In genomic region chr9:126472931-126473330, GRCh38 we compare ENCODE assay signal across 26 cellular contexts.
A peak's percentile ranks its signal among the peaks of the same experiment; 100 is the strongest.
DNase-seq lines count a peak whose midpoint lies in the region; ATAC-seq lines count a peak whose summit lies in the region.
"Had no signal": no experiment of that assay in that cellular context is flagged by ENCODE, and none has a peak within 500 bp of the region (broad histone marks: within the 10 kb centered on the region; RNA-seq: fewer than 3 reads in every experiment).

No MANE protein-coding gene starts in this region.

- no peak for DNase-seq in CD4-positive, alpha-beta memory T cell
- DNase-seq in naive thymus-derived CD4-positive, alpha-beta T cell: no peak
- DNase-seq in DMS79 treated with DMSO at 0.1 percent for 48 hours (lab: John Stamatoyannopoulos, UW) (no peak), GDM1 (lab: John Stamatoyannopoulos, UW) (no peak), COR-L47 (lab: John Stamatoyannopoulos, UW) (no peak)
- DNase-seq in activated naive CD4-positive, alpha-beta T cell treated with Interleukin-2 at 50 U/mL for 16 hours: no peak
- DNase-seq: activated CD4-positive, alpha-beta T cell treated with anti-CD3 and anti-CD28 coated beads, Interleukin-2, amount 10 ng/mL, durations not matched to agents 24 days and 14 days; activated CD8-positive, alpha-beta memory T cell treated with anti-CD3 and anti-CD28 coated beads, Interleukin-2, amount 50 U/mL, for 48 hours; body of pancreas; GOT3; KG1; mesenchymal stem cell; NCI-H1048; NCI-H187; stimulated activated CD4-positive, alpha-beta T cell treated with anti-CD3 and anti-CD28 coated beads, Interleukin-12 subunit alpha, Interleukin-12 subunit beta, amount 100 ng/mL, for 4 hours; stimulated activated CD4-positive, alpha-beta T cell treated with anti-CD3 and anti-CD28 coated beads, Interleukin-4, amount 100 ng/mL, for 24 hours; thyroid gland had no signal

- no peak overlapping the region for H3K4me3 ChIP-seq in BLaER1
- no peak overlapping the region for H3K4me3 ChIP-seq in CD4-positive, alpha-beta memory T cell (ENCODE audit: low read length in 2 of 2)
- H3K4me3 ChIP-seq in naive thymus-derived CD4-positive, alpha-beta T cell (ENCODE audit: low read length): no peak overlapping the region
- H3K4me3 ChIP-seq: body of pancreas, right atrium auricular region, thyroid gland had no signal

- H3K9me3 ChIP-seq in BLaER1: peaks cover 12% of the 10 kb centered on the region
- no peaks in the 10 kb centered on the region for H3K9me3 ChIP-seq in CD4-positive, alpha-beta memory T cell (ENCODE audit: control insufficient read depth in 1 of 2, low read length in 2 of 2)
- H3K9me3 ChIP-seq in naive thymus-derived CD4-positive, alpha-beta T cell (ENCODE audit: control insufficient read depth in 2 of 3, low read length in 3 of 3): no peaks in the 10 kb centered on the region
- H3K9me3 ChIP-seq: body of pancreas, right atrium auricular region, thyroid gland had no signal

- intact Hi-C loops in CD4-positive, alpha-beta memory T cell (cut with micrococcal nuclease): loop anchor here (5.0 kb wide), 1 partner anchor 76 kb away; no protein-coding TSS in a partner anchor
- intact Hi-C loops in naive thymus-derived CD4-positive, alpha-beta T cell (cut with micrococcal nuclease): loop anchor here in 1 of 2 donors (5.0 kb wide), 2 partner anchors 76 to 146 kb away; partner anchors contain the start of gene MVB12B

- H3K36me3 ChIP-seq in BLaER1: peaks cover 6% of the 10 kb centered on the region; the same call in 1 of the 2 replicates
- H3K36me3 ChIP-seq in CD4-positive, alpha-beta memory T cell (ENCODE audit: insufficient read depth, low read length): no peaks in the 10 kb centered on the region
- H3K36me3 ChIP-seq in naive thymus-derived CD4-positive, alpha-beta T cell (ENCODE audit: control insufficient read depth in 2 of 3, insufficient read depth in 3 of 3, low read length in 3 of 3): no peaks in the 10 kb centered on the region
- H3K36me3 ChIP-seq: right atrium auricular region, thyroid gland had no signal

- H3K4me1 Mint-ChIP-seq in CD4-positive, alpha-beta memory T cell: peaks cover 58 to 85% (median 73%) of the 10 kb centered on the region in 4 donors
- H3K4me1 Mint-ChIP-seq in naive thymus-derived CD4-positive, alpha-beta T cell: peaks cover 58 to 73% (median 71%) of the 10 kb centered on the region in 7 donors

- H3K27me3 Mint-ChIP-seq in CD4-positive, alpha-beta memory T cell: no peaks in the 10 kb centered on the region
- H3K27me3 Mint-ChIP-seq in naive thymus-derived CD4-positive, alpha-beta T cell: peaks cover 0 to 60% (median 0%) of the 10 kb centered on the region in 5 donors

- H3K4me1 ChIP-seq in BLaER1: peaks cover 63% of the 10 kb centered on the region
- H3K4me1 ChIP-seq in CD4-positive, alpha-beta memory T cell (ENCODE audit: insufficient read depth, low read length): peaks cover 68% of the 10 kb centered on the region
- H3K4me1 ChIP-seq in naive thymus-derived CD4-positive, alpha-beta T cell (ENCODE audit: control insufficient read depth in 2 of 2, insufficient read depth in 2 of 2, low read length in 2 of 2): peaks cover 51 to 61% of the 10 kb centered on the region in 2 donors
- H3K4me1 ChIP-seq: body of pancreas, parathyroid adenoma, right atrium auricular region, thyroid gland had no signal

- no peak overlapping the region for H3K9ac ChIP-seq in BLaER1
- H3K9ac ChIP-seq: parathyroid adenoma had no signal

- peak overlapping the region; percentile 62 to 96 (median 82) for H3K27ac Mint-ChIP-seq in CD4-positive, alpha-beta memory T cell
- H3K27ac Mint-ChIP-seq in naive thymus-derived CD4-positive, alpha-beta T cell: peak overlapping the region in 6 of 9 donors; percentile 12 to 73 (median 56)
- H3K27ac Mint-ChIP-seq: activated CD4-positive, alpha-beta T cell treated with anti-CD3 and anti-CD28 coated beads, Interleukin-2, amount 10 ng/mL, durations not matched to agents 24 days and 14 days; activated T-helper 2 cell treated with anti-CD3 and anti-CD28 coated beads, Interferon-gamma antibody, Interleukin-2, Interleukin-4, amounts not matched to agents 10 μg/mL and 5 μg/mL and 100 μg/mL, durations not matched to agents 14 hours and 24 hours and 36 hours had no signal

- H3K27ac ChIP-seq in BLaER1: no peak overlapping the region
- H3K27ac ChIP-seq in CD4-positive, alpha-beta memory T cell (ENCODE audit: low read depth, low read length): no peak overlapping the region
- peak overlapping the region; percentile 81 for H3K27ac ChIP-seq in angular gyrus (ENCODE audit: low read depth, low read length)
- no peak overlapping the region for H3K27ac ChIP-seq in naive thymus-derived CD4-positive, alpha-beta T cell (ENCODE audit: low read depth, low read length)
- H3K27ac ChIP-seq: body of pancreas, parathyroid adenoma, right atrium auricular region, RWPE1, thyroid gland, VCaP had no signal

- CTCF ChIA-PET in CD4-positive, alpha-beta memory T cell (lab: Charles Lee; ENCODE audit: partially characterized antibody): interaction anchor here (0.6 to 5.5 kb wide), 8 partner anchors 9 to 74 kb away, joined by 3 to 57 read pairs (median 5); no protein-coding TSS in a partner anchor
- CTCF ChIA-PET in naive thymus-derived CD4-positive, alpha-beta T cell (lab: Charles Lee): interaction anchor here (0.7 to 2.5 kb wide), 7 partner anchors 15 to 171 kb away, joined by 3 to 14 read pairs (median 3); no protein-coding TSS in a partner anchor

- no peaks in the 10 kb centered on the region for H3K9me3 Mint-ChIP-seq in CD4-positive, alpha-beta memory T cell
- peaks cover 0 to 6% (median 0%) of the 10 kb centered on the region in 11 donors for H3K9me3 Mint-ChIP-seq in naive thymus-derived CD4-positive, alpha-beta T cell

- H4K20me1 ChIP-seq in BLaER1: peaks cover 38% of the 10 kb centered on the region

- no peaks in the 10 kb centered on the region for H3K27me3 ChIP-seq in BLaER1
- no peaks in the 10 kb centered on the region for H3K27me3 ChIP-seq in CD4-positive, alpha-beta memory T cell (ENCODE audit: insufficient read depth, low read length)
- H3K27me3 ChIP-seq in naive thymus-derived CD4-positive, alpha-beta T cell (ENCODE audit: control insufficient read depth in 2 of 2, insufficient read depth in 2 of 2, low read length in 2 of 2): no peaks in the 10 kb centered on the region
- H3K27me3 ChIP-seq: body of pancreas, right atrium auricular region, thyroid gland had no signal

- peaks cover 1 to 7% of the 10 kb centered on the region in 2 donors for H3K36me3 Mint-ChIP-seq in CD4-positive, alpha-beta memory T cell
- peaks cover 0 to 14% (median 4%) of the 10 kb centered on the region in 5 donors for H3K36me3 Mint-ChIP-seq in naive thymus-derived CD4-positive, alpha-beta T cell

- H3K4me3 Mint-ChIP-seq in CD4-positive, alpha-beta memory T cell: peak overlapping the region in 4 of 8 donors; percentile 9 to 74 (median 46)
- peak overlapping the region in 4 of 10 donors; percentile 23 to 84 (median 54) for H3K4me3 Mint-ChIP-seq in naive thymus-derived CD4-positive, alpha-beta T cell
- H3K4me3 Mint-ChIP-seq: activated CD4-positive, alpha-beta T cell treated with anti-CD3 and anti-CD28 coated beads, Interleukin-2, amount 10 ng/mL, durations not matched to agents 24 days and 14 days had no signal

- no peak for ATAC-seq in naive thymus-derived CD4-positive, alpha-beta T cell
- ATAC-seq: body of pancreas, esophagus mucosa, SK-N-SH treated with all-trans-retinoic acid at 6 μM for 48 hours had no signal

- POLR2A ChIA-PET in CD4-positive, alpha-beta memory T cell (lab: Charles Lee; ENCODE audit: partially characterized antibody): interaction anchor here (1.0 to 5.0 kb wide), 6 partner anchors 8 to 145 kb away, joined by 3 to 27 read pairs (median 4); partner anchors contain the start of gene MVB12B
- POLR2A ChIA-PET in naive thymus-derived CD4-positive, alpha-beta T cell (lab: Charles Lee): interaction anchor here (1.6 to 2.6 kb wide), 2 partner anchors 9 to 18 kb away, joined by 5 to 13 read pairs; no protein-coding TSS in a partner anchor

- H3K4me2 ChIP-seq in BLaER1: peak overlapping the region; percentile 91; the same call in 1 of the 2 replicates
